Comparison of ENCODE assay signal across 16 cellular contexts in genomic region chr7:584820-585219, GRCh38.
A peak's percentile ranks its signal among the peaks of the same experiment; 100 is the strongest.
DNase-seq lines count a peak whose midpoint lies in the region; ATAC-seq lines count a peak whose summit lies in the region.
"Had no signal": no experiment of that assay in that cellular context is flagged by ENCODE, and none has a peak within 500 bp of the region (broad histone marks: within the 10 kb centered on the region; RNA-seq: fewer than 3 reads in every experiment).

No MANE protein-coding gene starts in this region.

- peaks cover 14% of the 10 kb centered on the region for H3K9me3 Mint-ChIP-seq in activated naive CD8-positive, alpha-beta T cell treated with anti-CD3 and anti-CD28 coated beads, Interleukin-2, amount 10 ng/mL, durations not matched to agents 7 days and 5 days
- peaks cover 18 to 37% of the 10 kb centered on the region in 2 donors for H3K9me3 Mint-ChIP-seq in stimulated activated naive CD8-positive, alpha-beta T cell treated with anti-CD3 and anti-CD28 coated beads, Interleukin-15, amount 100 ng/mL, for 72 hours

- H3K4me1 Mint-ChIP-seq in T-helper 17 cell, result peaks cover 15% of the 10 kb centered on the region
- H3K4me1 Mint-ChIP-seq in activated naive CD8-positive, alpha-beta T cell treated with anti-CD3 and anti-CD28 coated beads, Interleukin-2, amount 10 ng/mL, durations not matched to agents 7 days and 5 days, result peaks cover 30% of the 10 kb centered on the region
- H3K4me1 Mint-ChIP-seq in stimulated activated naive CD8-positive, alpha-beta T cell treated with anti-CD3 and anti-CD28 coated beads, Interleukin-15, amount 100 ng/mL, for 72 hours, result peaks cover 44% of the 10 kb centered on the region
- H3K4me1 Mint-ChIP-seq: brain, WTC11 had no signal

- ATAC-seq in left ventricle myocardium superior (no peak), left cardiac atrium (no peak), T-helper 17 cell (no peak)
- ATAC-seq in activated naive CD8-positive, alpha-beta T cell treated with anti-CD3 and anti-CD28 coated beads, Interleukin-2, amount 10 ng/mL, durations not matched to agents 7 days and 5 days (ENCODE audit: low read depth), result no peak
- no peak for ATAC-seq in stimulated activated naive CD8-positive, alpha-beta T cell treated with anti-CD3 and anti-CD28 coated beads, Interleukin-15, amount 100 ng/mL, for 72 hours
- ATAC-seq: sciatic nerve, WTC11 had no signal

- peak overlapping the region; percentile 99 for H3K27ac Mint-ChIP-seq in T-helper 17 cell
- H3K27ac Mint-ChIP-seq in activated naive CD8-positive, alpha-beta T cell treated with anti-CD3 and anti-CD28 coated beads, Interleukin-2, amount 10 ng/mL, durations not matched to agents 7 days and 5 days, result peak overlapping the region; percentile 81
- H3K27ac Mint-ChIP-seq in stimulated activated naive CD8-positive, alpha-beta T cell treated with anti-CD3 and anti-CD28 coated beads, Interleukin-15, amount 100 ng/mL, for 72 hours, result peak overlapping the region; percentile 92 to 93
- H3K27ac Mint-ChIP-seq: brain, WTC11 had no signal

- POLR2A ChIA-PET in activated naive CD8-positive, alpha-beta T cell treated with anti-CD3 and anti-CD28 coated beads, Interleukin-2, amount 10 ng/mL, durations not matched to agents 7 days and 5 days (lab: Charles Lee), result interaction anchor here (0.8 to 3.2 kb wide), 4 partner anchors 19 to 233 kb away, joined by 3 to 13 read pairs (median 8); no protein-coding TSS in a partner anchor

- peak; percentile 5 for DNase-seq in left ventricle myocardium superior
- no peak for DNase-seq in left cardiac atrium
- DNase-seq in T-helper 17 cell, result no peak
- no peak for DNase-seq in activated naive CD8-positive, alpha-beta T cell treated with anti-CD3 and anti-CD28 coated beads, Interleukin-2, amount 10 ng/mL, durations not matched to agents 7 days and 5 days
- DNase-seq in stimulated activated naive CD8-positive, alpha-beta T cell treated with anti-CD3 and anti-CD28 coated beads, Interleukin-15, amount 100 ng/mL, for 72 hours, result no peak
- DNase-seq in NCI-H2029 (lab: John Stamatoyannopoulos, UW), result no peak
- DNase-seq in NCI-H69 (lab: John Stamatoyannopoulos, UW), result no peak
- DNase-seq: H7, KBM-7, NCI-H146, NCI-H82, nephron progenitor cell, SIG-M5 had no signal

- intact Hi-C loops in left ventricle myocardium superior (cut with micrococcal nuclease), result no loop called here
- intact Hi-C loops in left cardiac atrium (cut with DNase I), result no loop called here

- H3K36me3 Mint-ChIP-seq in T-helper 17 cell (ENCODE audit: low read depth), result peaks cover 10% of the 10 kb centered on the region
- H3K36me3 Mint-ChIP-seq in activated naive CD8-positive, alpha-beta T cell treated with anti-CD3 and anti-CD28 coated beads, Interleukin-2, amount 10 ng/mL, durations not matched to agents 7 days and 5 days, result peaks cover 56% of the 10 kb centered on the region

- H3K27me3 Mint-ChIP-seq in T-helper 17 cell, result no peaks in the 10 kb centered on the region
- no peaks in the 10 kb centered on the region for H3K27me3 Mint-ChIP-seq in activated naive CD8-positive, alpha-beta T cell treated with anti-CD3 and anti-CD28 coated beads, Interleukin-2, amount 10 ng/mL, durations not matched to agents 7 days and 5 days
- no peaks in the 10 kb centered on the region for H3K27me3 Mint-ChIP-seq in stimulated activated naive CD8-positive, alpha-beta T cell treated with anti-CD3 and anti-CD28 coated beads, Interleukin-15, amount 100 ng/mL, for 72 hours
- H3K27me3 Mint-ChIP-seq: brain had no signal

- no peaks in the 10 kb centered on the region for H3K9me3 ChIP-seq in T-helper 17 cell (ENCODE audit: control insufficient read depth, low read length, poor library complexity, severe bottlenecking)

- peak overlapping the region; percentile 90 for H3K4me3 Mint-ChIP-seq in T-helper 17 cell
- peak overlapping the region; percentile 2 for H3K4me3 Mint-ChIP-seq in activated naive CD8-positive, alpha-beta T cell treated with anti-CD3 and anti-CD28 coated beads, Interleukin-2, amount 10 ng/mL, durations not matched to agents 7 days and 5 days
- peak overlapping the region; percentile 83 to 85 for H3K4me3 Mint-ChIP-seq in stimulated activated naive CD8-positive, alpha-beta T cell treated with anti-CD3 and anti-CD28 coated beads, Interleukin-15, amount 100 ng/mL, for 72 hours
- H3K4me3 Mint-ChIP-seq: brain, nephron progenitor cell, WTC11 had no signal

Comparison
In these comparisons a context has a peak if more than half of its experiments do, and no peak if none do; other contexts are left out.
1. H3K4me3 Mint-ChIP-seq: peak in every context shown above with its lines; median percentile 90 in T-helper 17 cell; 84 in stimulated activated naive CD8-positive, alpha-beta T cell treated with anti-CD3 and anti-CD28 coated beads, Interleukin-15, amount 100 ng/mL, for 72 hours; 2 in activated naive CD8-positive, alpha-beta T cell treated with anti-CD3 and anti-CD28 coated beads, Interleukin-2, amount 10 ng/mL, durations not matched to agents 7 days and 5 days.